In the genomic region with DNA sequence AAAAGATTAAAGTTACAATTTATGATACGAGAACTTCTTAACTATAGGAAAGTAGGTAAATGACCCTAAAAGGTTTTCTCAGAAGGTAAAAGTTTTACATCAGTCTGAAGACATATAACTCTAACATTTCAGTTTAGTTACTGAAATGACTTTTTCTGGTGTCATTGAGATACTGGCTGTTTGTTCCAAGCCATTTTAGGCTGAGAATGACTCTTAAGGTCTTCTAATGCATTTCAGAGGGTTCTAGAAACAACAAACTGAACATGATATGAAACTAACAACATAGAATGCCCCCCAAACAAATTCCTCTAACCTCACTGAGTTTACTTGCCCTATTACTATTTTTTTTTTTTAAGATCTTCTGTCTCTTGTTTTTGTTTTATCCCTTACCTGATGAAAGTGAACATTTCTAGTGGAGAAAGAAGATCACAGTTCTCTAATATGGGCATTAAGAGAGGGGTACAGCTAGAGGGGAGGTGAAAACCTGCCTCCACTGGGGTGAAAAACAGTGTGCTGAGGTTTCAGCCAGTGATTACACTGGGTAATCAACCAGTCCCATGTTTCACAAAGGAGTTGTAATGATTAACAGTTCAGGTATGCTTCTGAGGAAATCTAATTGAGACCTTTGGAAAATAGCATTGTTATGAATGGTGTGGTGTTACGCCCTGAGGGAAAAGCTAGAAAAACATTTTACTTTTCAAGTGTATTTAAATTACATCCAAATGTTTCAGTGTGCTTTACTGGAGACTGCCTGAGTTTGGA, we compare ENCODE assay signal across 10 cellular contexts. TPM values are rescaled to one million over a fixed set of nuclear protein-coding genes. Genes with fewer than 3 reads are reported as not detected.
DNase-seq lines count a peak whose midpoint lies in the region; TF ChIP-seq lines count a peak whose summit lies in the region.
"Had no signal": no experiment of that assay in that cellular context is flagged by ENCODE, and none has a peak within 500 bp of the region (broad histone marks: within the 10 kb centered on the region; RNA-seq: fewer than 3 reads in every experiment).

No MANE protein-coding gene starts in this region.

- TF ChIP-seq CTCF in type B pancreatic cell (conservative IDR thresholded peaks at IDR 0.05): no peak
- TF ChIP-seq CTCF in left ventricle myocardium inferior (IDR thresholded peaks at IDR 0.05; ENCODE audit: borderline replicate concordance): no peak

- H3K4me1 ChIP-seq in left ventricle myocardium inferior: peaks cover 7% of the 10 kb centered on the region

- H3K36me3 ChIP-seq in left ventricle myocardium inferior: peaks cover 13% of the 10 kb centered on the region

- H3K4me1 Mint-ChIP-seq in activated naive CD4-positive, alpha-beta T cell treated with anti-CD3 and anti-CD28 coated beads for 36 hours (ENCODE audit: low read depth): peaks cover 80% of the 10 kb centered on the region
- H3K4me1 Mint-ChIP-seq in activated T-helper 1 cell treated with anti-CD3 and anti-CD28 coated beads, Interleukin-12 subunit alpha, Interleukin-12 subunit beta, Interleukin-2, Interleukin-4 antibody, amounts not matched to agents 30 ng/mL and 10 ng/mL and 1 ng/mL, durations not matched to agents 14 hours and 24 hours and 36 hours (ENCODE audit: low read depth): peaks cover 68% of the 10 kb centered on the region
- peaks cover 18% of the 10 kb centered on the region for H3K4me1 Mint-ChIP-seq in type B pancreatic cell (ENCODE audit: unreplicated experiment)

- no peak for DNase-seq in activated naive CD4-positive, alpha-beta T cell treated with anti-CD3 and anti-CD28 coated beads for 36 hours
- no peak for DNase-seq in activated naive CD4-positive, alpha-beta T cell treated with anti-CD3 and anti-CD28 coated beads, Interleukin-2, amount 50 U/mL, for 16 hours
- DNase-seq in activated T-helper 1 cell treated with anti-CD3 and anti-CD28 coated beads, Interleukin-12 subunit alpha, Interleukin-12 subunit beta, Interleukin-2, Interleukin-4 antibody, amounts not matched to agents 30 ng/mL and 10 ng/mL and 1 ng/mL, durations not matched to agents 14 hours and 24 hours and 36 hours (ENCODE audit: low spot score): no peak
- DNase-seq in iris pigment epithelial cell (ENCODE audit: low read depth) (peak; percentile 87), type B pancreatic cell (ENCODE audit: extremely low spot score, unreplicated experiment) (no peak), CD1c-positive myeloid dendritic cell (ENCODE audit: extremely low spot score) (no peak), left ventricle myocardium inferior (no peak), SHP77 treated with DMSO at 0.1 percent for 48 hours (lab: John Stamatoyannopoulos, UW) (no peak)
- DNase-seq: naive B cell, NCI-H82 had no signal

- peak overlapping the region; percentile 87 for H3K27ac Mint-ChIP-seq in activated naive CD4-positive, alpha-beta T cell treated with anti-CD3 and anti-CD28 coated beads for 36 hours
- H3K27ac Mint-ChIP-seq in activated T-helper 1 cell treated with anti-CD3 and anti-CD28 coated beads, Interleukin-12 subunit alpha, Interleukin-12 subunit beta, Interleukin-2, Interleukin-4 antibody, amounts not matched to agents 30 ng/mL and 10 ng/mL and 1 ng/mL, durations not matched to agents 14 hours and 24 hours and 36 hours: peak overlapping the region; percentile 45
- H3K27ac Mint-ChIP-seq in type B pancreatic cell: peak overlapping the region; percentile 78

- no peaks in the 10 kb centered on the region for H3K9me3 ChIP-seq in left ventricle myocardium inferior (replicated peaks)

- peaks cover 46% of the 10 kb centered on the region for H3K36me3 Mint-ChIP-seq in activated naive CD4-positive, alpha-beta T cell treated with anti-CD3 and anti-CD28 coated beads for 36 hours (ENCODE audit: low read depth)
- peaks cover 48% of the 10 kb centered on the region for H3K36me3 Mint-ChIP-seq in activated T-helper 1 cell treated with anti-CD3 and anti-CD28 coated beads, Interleukin-12 subunit alpha, Interleukin-12 subunit beta, Interleukin-2, Interleukin-4 antibody, amounts not matched to agents 30 ng/mL and 10 ng/mL and 1 ng/mL, durations not matched to agents 14 hours and 24 hours and 36 hours (ENCODE audit: low read depth)
- peaks cover 11% of the 10 kb centered on the region for H3K36me3 Mint-ChIP-seq in type B pancreatic cell

- H3K27ac ChIP-seq in left ventricle myocardium inferior (replicated peaks): no peak overlapping the region

- no peaks in the 10 kb centered on the region for H3K27me3 Mint-ChIP-seq in activated naive CD4-positive, alpha-beta T cell treated with anti-CD3 and anti-CD28 coated beads for 36 hours (ENCODE audit: low read depth)
- no peaks in the 10 kb centered on the region for H3K27me3 Mint-ChIP-seq in activated T-helper 1 cell treated with anti-CD3 and anti-CD28 coated beads, Interleukin-12 subunit alpha, Interleukin-12 subunit beta, Interleukin-2, Interleukin-4 antibody, amounts not matched to agents 30 ng/mL and 10 ng/mL and 1 ng/mL, durations not matched to agents 14 hours and 24 hours and 36 hours (ENCODE audit: insufficient read depth)
- no peaks in the 10 kb centered on the region for H3K27me3 Mint-ChIP-seq in type B pancreatic cell
- H3K27me3 Mint-ChIP-seq: naive B cell had no signal

- no peaks in the 10 kb centered on the region for H3K9me3 Mint-ChIP-seq in activated naive CD4-positive, alpha-beta T cell treated with anti-CD3 and anti-CD28 coated beads for 36 hours
- no peaks in the 10 kb centered on the region for H3K9me3 Mint-ChIP-seq in activated T-helper 1 cell treated with anti-CD3 and anti-CD28 coated beads, Interleukin-12 subunit alpha, Interleukin-12 subunit beta, Interleukin-2, Interleukin-4 antibody, amounts not matched to agents 30 ng/mL and 10 ng/mL and 1 ng/mL, durations not matched to agents 14 hours and 24 hours and 36 hours
- no peaks in the 10 kb centered on the region for H3K9me3 Mint-ChIP-seq in type B pancreatic cell
- H3K9me3 Mint-ChIP-seq: naive B cell had no signal

- intact Hi-C loops in activated naive CD4-positive, alpha-beta T cell treated with anti-CD3 and anti-CD28 coated beads for 36 hours (cut with micrococcal nuclease): loop anchor here (1.0 to 10.0 kb wide), 6 partner anchors 9 to 964 kb away; no protein-coding TSS in a partner anchor
- intact Hi-C loops in activated T-helper 1 cell treated with anti-CD3 and anti-CD28 coated beads, Interleukin-12 subunit alpha, Interleukin-12 subunit beta, Interleukin-2, Interleukin-4 antibody, amounts not matched to agents 30 ng/mL and 10 ng/mL and 1 ng/mL, durations not matched to agents 14 hours and 24 hours and 36 hours (cut with micrococcal nuclease): loop anchor here (10.0 kb wide), 1 partner anchor 1904 kb away; a partner anchor contains a TSS
- intact Hi-C loops in left ventricle myocardium inferior (cut with micrococcal nuclease): no loop called here

- peak overlapping the region; percentile 5 for H3K4me3 Mint-ChIP-seq in activated naive CD4-positive, alpha-beta T cell treated with anti-CD3 and anti-CD28 coated beads for 36 hours
- H3K4me3 Mint-ChIP-seq in activated T-helper 1 cell treated with anti-CD3 and anti-CD28 coated beads, Interleukin-12 subunit alpha, Interleukin-12 subunit beta, Interleukin-2, Interleukin-4 antibody, amounts not matched to agents 30 ng/mL and 10 ng/mL and 1 ng/mL, durations not matched to agents 14 hours and 24 hours and 36 hours: no peak overlapping the region
- peak overlapping the region; percentile 24 for H3K4me3 Mint-ChIP-seq in type B pancreatic cell
- H3K4me3 Mint-ChIP-seq: naive B cell had no signal

- no peak overlapping the region for H3K4me3 ChIP-seq in left ventricle myocardium inferior

- CTCF ChIA-PET in activated naive CD4-positive, alpha-beta T cell treated with anti-CD3 and anti-CD28 coated beads for 36 hours (lab: Charles Lee): interaction anchor here (1.0 to 3.2 kb wide), 8 partner anchors 115 to 474 kb away, joined by 3 to 13 read pairs (median 3); no protein-coding TSS in a partner anchor

- peaks cover 26% of the 10 kb centered on the region for H3K27me3 ChIP-seq in left ventricle myocardium inferior (ENCODE audit: low read depth)

RNA-seq across cellular contexts. Expression of a gene that starts 11.2 kb away (rescaled TPM):
- total RNA-seq in activated naive CD4-positive, alpha-beta T cell treated with anti-CD3 and anti-CD28 coated beads for 36 hours: 100 to 1,000 TPM in 1 of 2 experiments, 10 to 100 TPM in 1; 97.5 to 101 TPM
- total RNA-seq in activated T-helper 1 cell treated with anti-CD3 and anti-CD28 coated beads, Interleukin-12 subunit alpha, Interleukin-12 subunit beta, Interleukin-2, Interleukin-4 antibody, amounts not matched to agents 30 ng/mL and 10 ng/mL and 1 ng/mL, durations not matched to agents 14 hours and 24 hours and 36 hours: 51.0 and 58.4 TPM in 2 replicates
- total RNA-seq in type B pancreatic cell (ENCODE audit: low replicate concordance) (15.3 and 22.5 TPM in 2 replicates), left ventricle myocardium inferior (3.3 TPM)
